In genomic region chr11:118287006-118287405, GRCh38 we compare ENCODE assay signal across 20 cellular contexts. TPM values are rescaled to one million over a fixed set of nuclear protein-coding genes. Genes with fewer than 3 reads are reported as not detected.
DNase-seq lines count a peak whose midpoint lies in the region; TF ChIP-seq lines count a peak whose summit lies in the region.
"Had no signal": no experiment of that assay in that cellular context is flagged by ENCODE, and none has a peak within 500 bp of the region (broad histone marks: within the 10 kb centered on the region; RNA-seq: fewer than 3 reads in every experiment).

No MANE protein-coding gene starts in this region.

- H3K9me3 ChIP-seq in WERI-Rb-1 (ENCODE audit: severe bottlenecking), result no peaks in the 10 kb centered on the region
- H3K9me3 ChIP-seq: ascending aorta, spleen, thoracic aorta had no signal

- H3K9me3 Mint-ChIP-seq in chondrocyte (ENCODE audit: low read depth), result peaks cover 3% of the 10 kb centered on the region
- H3K9me3 Mint-ChIP-seq: memory B cell; natural killer cell treated with Interleukin-12 subunit alpha and Interleukin-12 subunit beta and Interleukin-15 and Interleukin-18, amount 100 ng/mL, for 72 hours had no signal

- in situ Hi-C loops in ACHN (cut with HindIII; ENCODE audit: low pct_ligation_motif_present, low pct_unique_long_range_greater_than_20kb, low sequenced_read_pairs), result no loop called here

- no peak overlapping the region for H3K4me3 Mint-ChIP-seq in chondrocyte (ENCODE audit: unreplicated experiment)
- H3K4me3 Mint-ChIP-seq: memory B cell; natural killer cell treated with Interleukin-12 subunit alpha and Interleukin-12 subunit beta and Interleukin-15 and Interleukin-18, amount 100 ng/mL, for 72 hours; T-cell had no signal

- H3K27me3 Mint-ChIP-seq in chondrocyte (ENCODE audit: low read depth), result peaks cover 33% of the 10 kb centered on the region
- H3K27me3 Mint-ChIP-seq: T-cell had no signal

- H3K4me1 Mint-ChIP-seq in chondrocyte (ENCODE audit: low read depth), result no peaks in the 10 kb centered on the region

- H3K27me3 ChIP-seq in WERI-Rb-1 (ENCODE audit: insufficient read depth, low read depth, severe bottlenecking), result no peaks in the 10 kb centered on the region
- H3K27me3 ChIP-seq: ascending aorta had no signal

- H3K4me3 ChIP-seq in fibroblast of the aortic adventitia (ENCODE audit: low read depth, low read length), result no peak overlapping the region
- no peak overlapping the region for H3K4me3 ChIP-seq in WERI-Rb-1 (ENCODE audit: low read depth, low read length)
- H3K4me3 ChIP-seq: ascending aorta, spleen, thoracic aorta had no signal

- H3K36me3 ChIP-seq in WERI-Rb-1, result no peaks in the 10 kb centered on the region
- H3K36me3 ChIP-seq: ascending aorta, spleen, thoracic aorta had no signal

- H3K36me3 Mint-ChIP-seq in chondrocyte (ENCODE audit: low read depth), result no peaks in the 10 kb centered on the region
- H3K36me3 Mint-ChIP-seq: memory B cell, T-cell had no signal

- TF ChIP-seq CTCF in fibroblast of the aortic adventitia (IDR thresholded peaks at IDR 0.05; ENCODE audit: insufficient read depth, low read length) (no peak), WERI-Rb-1 (IDR thresholded peaks at IDR 0.05; ENCODE audit: low read depth, low read length) (no peak), chondrocyte (IDR thresholded peaks at IDR 0.05) (no peak)

- H3K27ac Mint-ChIP-seq in chondrocyte (ENCODE audit: unreplicated experiment), result no peak overlapping the region
- H3K27ac Mint-ChIP-seq: memory B cell; natural killer cell treated with Interleukin-12 subunit alpha and Interleukin-12 subunit beta and Interleukin-15 and Interleukin-18, amount 100 ng/mL, for 72 hours; T-cell had no signal

- peak; percentile 36 for DNase-seq in ACHN
- DNase-seq in GM04503 (ENCODE audit: low read depth), result peak; percentile 7
- peak; percentile 34 for DNase-seq in RPMI7951 (ENCODE audit: low read depth)
- DNase-seq in fibroblast of the aortic adventitia (ENCODE audit: low read depth), result peak; percentile 2
- no peak for DNase-seq in NCI-H187 treated with DMSO at 0.1 percent for 48 hours (lab: John Stamatoyannopoulos, UW)
- DNase-seq in WERI-Rb-1, result no peak
- DNase-seq in kidney glomerular epithelial cell (lab: John Stamatoyannopoulos, UW), result no peak
- DNase-seq in chondrocyte (ENCODE audit: low spot score), result no peak
- DNase-seq: cortex of kidney, erythroblast, GF-D8, glutamatergic neuron, spleen, T-cell had no signal

- no peak overlapping the region for H3K27ac ChIP-seq in WERI-Rb-1
- H3K27ac ChIP-seq: ascending aorta, KMS-11, spleen, thoracic aorta had no signal

RNA-seq across cellular contexts. Expression of gene CD3E, which starts 17.5 kb away (rescaled TPM):
- not detected in 2 replicates for total RNA-seq in RPMI7951 (2014; rRNA removed; shearing (Covaris generic))
- total RNA-seq in fibroblast of the aortic adventitia (ENCODE audit: low replicate concordance) (not detected in 2 replicates), chondrocyte (not detected in 3 replicates)
- total RNA-seq: ascending aorta, H1 had no signal

RNA-seq across cellular contexts. Expression of gene MPZL2, which starts 22.9 kb away (rescaled TPM):
- 0.72 TPM in 1 of 2 replicates, not detected in the other for total RNA-seq in RPMI7951 (2014; rRNA removed; shearing (Covaris generic))
- total RNA-seq in fibroblast of the aortic adventitia (ENCODE audit: low replicate concordance), result 0.36 and 1.1 TPM in 2 replicates
- not detected in 3 replicates for total RNA-seq in chondrocyte

RNA-seq across cellular contexts. Expression of gene MPZL3, which starts 34.8 kb away (rescaled TPM):
- 0.68 and 0.72 TPM in 2 replicates for total RNA-seq in RPMI7951 (2014; rRNA removed; shearing (Covaris generic))
- total RNA-seq in fibroblast of the aortic adventitia (ENCODE audit: low replicate concordance) (0.41 and 0.45 TPM in 2 replicates), chondrocyte (1.1 to 1.7 TPM (median 1.6 TPM) in 3 replicates)

RNA-seq across cellular contexts. Expression of gene CD3D, which starts 55.5 kb away (rescaled TPM):
- not detected in 2 replicates for total RNA-seq in RPMI7951 (2014; rRNA removed; shearing (Covaris generic))
- not detected in 2 replicates for total RNA-seq in fibroblast of the aortic adventitia (ENCODE audit: low replicate concordance)
- total RNA-seq in chondrocyte, result not detected in 3 replicates
- total RNA-seq: ascending aorta, H1 had no signal

RNA-seq across cellular contexts. Expression of gene CD3G, which starts 57.1 kb away (rescaled TPM):
- not detected in 2 replicates for total RNA-seq in RPMI7951 (2014; rRNA removed; shearing (Covaris generic))
- not detected in 2 replicates for total RNA-seq in fibroblast of the aortic adventitia (ENCODE audit: low replicate concordance)
- not detected in 3 replicates for total RNA-seq in chondrocyte
- total RNA-seq: ascending aorta, H1 had no signal

Comparison
In these comparisons a context has a peak if more than half of its experiments do, and no peak if none do; other contexts are left out.
1. DNase-seq: peak in ACHN (single experiment), GM04503 (single experiment), RPMI7951 (single experiment) and fibroblast of the aortic adventitia (single experiment); none in NCI-H187 treated with DMSO at 0.1 percent for 48 hours (single experiment), WERI-Rb-1 (single experiment), kidney glomerular epithelial cell (single experiment) and chondrocyte (single experiment).